ENCODE assay signal across 1 cellular context in genomic region chr12:53453953-53454640, GRCh38.
TF ChIP-seq lines count a peak whose summit lies in the region.

No MANE protein-coding gene starts in this region.

TF ChIP-seq in endothelial cell of umbilical vein, 7 proteins besides CTCF, POLR2A, EP300 and RAD21:
- TF ChIP-seq EZH2 (IDR thresholded peaks at IDR 0.05; ENCODE audit: borderline replicate concordance, low read depth, low read length, severe bottlenecking) (no peak), GATA2 (IDR thresholded peaks at IDR 0.05; ENCODE audit: insufficient read depth, insufficient read length, low read depth, low read length) (no peak), POLR2AphosphoS5 (IDR thresholded peaks at IDR 0.05; ENCODE audit: insufficient read depth, low read depth, low read length) (no peak), MAX (IDR thresholded peaks at IDR 0.05; ENCODE audit: insufficient read depth, insufficient read length) (no peak), FOS (IDR thresholded peaks at IDR 0.05; ENCODE audit: borderline replicate concordance, insufficient read depth, low read length) (no peak), JUN (IDR thresholded peaks at IDR 0.05; ENCODE audit: borderline replicate concordance, insufficient read depth, insufficient read length, low read depth) (no peak), MYC (IDR thresholded peaks at IDR 0.05; ENCODE audit: low read depth, low read length) (no peak)
